8 cellular contexts compared by ENCODE assay signal in genomic region chr10:32980558-32981468, GRCh38.
DNase-seq lines count a peak whose midpoint lies in the region; ATAC-seq and TF ChIP-seq lines count a peak whose summit lies in the region.

No MANE protein-coding gene starts in this region.

- TF ChIP-seq CTCF in AG09309 (IDR thresholded peaks at IDR 0.05; ENCODE audit: control insufficient read depth, insufficient read depth, low read depth, low read length, missing control alignments): no peak

- in situ Hi-C loops in GM18951 (cut with MboI; ENCODE audit: low sequenced_read_pairs, unreplicated experiment): no loop called here

- peak overlapping the region; percentile 15 for H3K4me3 ChIP-seq in AG09309 (ENCODE audit: control insufficient read depth, low read depth, low read length)

- peak overlapping the region; percentile 70 for H3K27ac ChIP-seq in cingulate gyrus (ENCODE audit: low read depth, low read length)

- TF ChIP-seq POLR2A in GM18951 (IDR thresholded peaks at IDR 0.05; ENCODE audit: extremely low read depth, insufficient read depth, insufficient read length): peak; percentile 28

- peak; percentile 96 for ATAC-seq in HG03280 (IDR thresholded peaks at IDR 0.05; ENCODE audit: unreplicated experiment)

- DNase-seq in AG09309 (ENCODE audit: low read depth): peak; percentile 98
- peak; percentile 57 for DNase-seq in NCI-H446 treated with DMSO at 0.1 percent for 48 hours (lab: John Stamatoyannopoulos, UW)
- peak; percentile 65 to 67 for DNase-seq in activated CD4-positive, alpha-beta T cell treated with anti-CD3 and anti-CD28 coated beads for 24 hours (ENCODE audit: low read depth in 2 of 2)
- DNase-seq in left kidney (ENCODE audit: low read depth, low spot score): peak; percentile 95
- DNase-seq in stimulated activated CD4-positive, alpha-beta T cell treated with anti-CD3 and anti-CD28 coated beads, Interleukin-1b, Interleukin-23, amount 100 ng/mL, for 48 hours: peak; percentile 90

Comparison
In these comparisons a context has a peak if more than half of its experiments do, and no peak if none do; other contexts are left out.
1. Peak in every context shown above with its lines: DNase-seq, ATAC-seq, H3K4me3 ChIP-seq and H3K27ac ChIP-seq.